29 cellular contexts compared by ENCODE assay signal in the genomic region with DNA sequence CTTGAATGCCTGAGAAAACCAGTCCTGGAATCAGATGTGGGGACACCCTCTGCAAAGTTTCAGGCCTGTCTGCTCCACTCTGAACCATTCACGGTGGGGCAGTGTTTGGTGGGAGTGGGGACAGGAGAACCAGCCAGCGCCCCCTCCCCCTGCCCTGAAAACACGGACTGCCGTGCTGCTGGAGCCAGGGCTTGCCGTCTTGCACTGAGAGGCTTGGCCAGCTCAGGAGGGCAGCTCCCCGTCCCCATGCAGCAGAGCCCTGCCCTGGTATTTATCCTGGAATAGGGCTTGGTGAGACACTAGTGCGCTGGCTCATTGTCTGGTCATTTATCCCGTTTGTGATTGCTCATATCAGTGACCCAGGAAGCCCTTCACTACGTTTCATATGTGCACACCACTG. TPM values are rescaled to one million over a fixed set of nuclear protein-coding genes. Genes with fewer than 3 reads are reported as not detected.
DNase-seq lines count a peak whose midpoint lies in the region; TF ChIP-seq lines count a peak whose summit lies in the region.
"Had no signal": no experiment of that assay in that cellular context is flagged by ENCODE, and none has a peak within 500 bp of the region (broad histone marks: within the 10 kb centered on the region; RNA-seq: fewer than 3 reads in every experiment).

No MANE protein-coding gene starts in this region.

- H3K9me3 Mint-ChIP-seq in mesothelial cell of epicardium = no peaks in the 10 kb centered on the region
- H3K9me3 Mint-ChIP-seq: CD4-positive, alpha-beta memory T cell had no signal

- H3K4me3 Mint-ChIP-seq in mesothelial cell of epicardium = no peak overlapping the region
- H3K4me3 Mint-ChIP-seq: CD4-positive, alpha-beta memory T cell had no signal

- H3K27ac Mint-ChIP-seq in mesothelial cell of epicardium = no peak overlapping the region

- H3K4me1 Mint-ChIP-seq in mesothelial cell of epicardium = peaks cover 29% of the 10 kb centered on the region

- H3K27ac ChIP-seq in caudate nucleus (ENCODE audit: low read depth, low read length) = peak overlapping the region; percentile 37
- peak overlapping the region; percentile 59 for H3K27ac ChIP-seq in layer of hippocampus (ENCODE audit: low read depth, low read length)
- H3K27ac ChIP-seq in substantia nigra (ENCODE audit: low read depth, low read length, poor library complexity, severe bottlenecking) = peak overlapping the region; percentile 47
- H3K27ac ChIP-seq: PC-9, SJSA1 had no signal

- peak; percentile 13 for DNase-seq in GM13977 (ENCODE audit: low spot score)
- no peak for DNase-seq in caudate nucleus (lab: John Stamatoyannopoulos, UW)
- no peak for DNase-seq in substantia nigra (lab: John Stamatoyannopoulos, UW)
- no peak for DNase-seq in HuH-7 (ENCODE audit: low spot score)
- no peak for DNase-seq in NCI-H226
- no peak for DNase-seq in SHP77 treated with DMSO at 0.1 percent for 48 hours (lab: John Stamatoyannopoulos, UW)
- DNase-seq in mesothelial cell of epicardium (ENCODE audit: low spot score in 2 of 2, unreplicated experiment in 2 of 2) = no peak
- DNase-seq: C1 segment of cervical spinal cord; CD4-positive, alpha-beta memory T cell; DMS 273 treated with DMSO at 0.1 percent for 48 hours; DMS79; EL; GDM1; MV-4-11; NCI-H1105; NCI-H1436 treated with DMSO at 0.1 percent for 48 hours; NCI-H187 treated with DMSO at 0.1 percent for 48 hours; NCI-H446; NCI-H524 treated with DMSO at 0.1 percent for 48 hours; NCI-H774; NK-92 treated with Interleukin-12 subunit alpha and Interleukin-12 subunit beta, amount 100 ng/mL, for 24 hours; PC-9 had no signal

- in situ Hi-C loops in GM13977 (cut with MboI; ENCODE audit: low pct_unique_long_range_greater_than_20kb, low sequenced_read_pairs, unreplicated experiment) = no loop called here

- H3K27me3 Mint-ChIP-seq in mesothelial cell of epicardium (ENCODE audit: low read depth) = no peaks in the 10 kb centered on the region
- H3K27me3 Mint-ChIP-seq: CD4-positive, alpha-beta memory T cell had no signal

- H3K36me3 Mint-ChIP-seq in mesothelial cell of epicardium = no peaks in the 10 kb centered on the region
- H3K36me3 Mint-ChIP-seq: CD4-positive, alpha-beta memory T cell had no signal

- no peaks in the 10 kb centered on the region for H3K27me3 ChIP-seq in layer of hippocampus (ENCODE audit: control insufficient read depth, insufficient read depth, low read length)
- H3K27me3 ChIP-seq: SJSA1 had no signal

- TF ChIP-seq CTCF in GM13977 (IDR thresholded peaks at IDR 0.05; ENCODE audit: extremely low read depth, insufficient read depth, missing control alignments) = no peak
- no peak for TF ChIP-seq CTCF in mesothelial cell of epicardium (IDR thresholded peaks at IDR 0.05; ENCODE audit: unreplicated experiment)

RNA-seq across cellular contexts. Expression of a gene that starts 3.9 kb away (rescaled TPM):
- total RNA-seq in mesothelial cell of epicardium = 0.27 TPM in 2 of 3 replicates, not detected in the other
- total RNA-seq: A673; CD4-positive, alpha-beta memory T cell; HT-29; K562; LHCN-M2; MCF 10A; PC-9; SJSA1 had no signal

RNA-seq across cellular contexts. Expression of a gene that starts 34.5 kb away (rescaled TPM):
- 80.0 to 85.5 TPM (median 84.4 TPM) in 3 replicates for total RNA-seq in mesothelial cell of epicardium
